In genomic region chr4:88134536-88135361, GRCh38 we compare ENCODE assay signal across 25 cellular contexts.
"Had no signal": no experiment of that assay in that cellular context is flagged by ENCODE, and none has a peak within 500 bp of the region (broad histone marks: within the 10 kb centered on the region; RNA-seq: fewer than 3 reads in every experiment).

No MANE protein-coding gene starts in this region.

- DNase-seq: cortex of kidney; dorsolateral prefrontal cortex; effector CD8-positive, alpha-beta T cell; heart left ventricle; hypothalamus; kidney glomerular epithelial cell; left lung; mesenchymal stem cell; midbrain; naive thymus-derived CD4-positive, alpha-beta T cell; nephron progenitor cell; sigmoid colon; stimulated activated CD4-positive, alpha-beta T cell treated with anti-CD3 and anti-CD28 coated beads, Interleukin-12 subunit alpha, Interleukin-12 subunit beta, amount 100 ng/mL, for 4 hours; stimulated activated naive CD4-positive, alpha-beta T cell; stomach; substantia nigra; uterus had no signal

- H3K4me3 ChIP-seq: dorsolateral prefrontal cortex, heart left ventricle, left lung, lung, prostate gland, sigmoid colon, skin epidermis, stomach, thoracic aorta, uterus had no signal

- H3K36me3 ChIP-seq: left lung, prostate gland, sigmoid colon, stomach, thoracic aorta, uterus had no signal

- H3K79me2 ChIP-seq: parathyroid adenoma had no signal

- H3K4me1 ChIP-seq: heart left ventricle, left lung, parathyroid adenoma, prostate gland, sigmoid colon, stomach, uterus had no signal

- H3K27ac ChIP-seq: dorsolateral prefrontal cortex, heart left ventricle, left lung, parathyroid adenoma, prostate gland, sigmoid colon, skin epidermis, stomach, thoracic aorta, uterus had no signal

- FAIRE-seq: frontal cortex, islet of Langerhans had no signal

- H3K9me3 ChIP-seq: heart left ventricle, left lung, prostate gland, sigmoid colon, stomach, thoracic aorta, uterus had no signal

- ATAC-seq: esophagus mucosa; heart left ventricle; left lung; naive thymus-derived CD4-positive, alpha-beta T cell had no signal

- H3K9ac ChIP-seq: parathyroid adenoma had no signal

- H2AFZ ChIP-seq: parathyroid adenoma had no signal

- H3K27me3 ChIP-seq: dorsolateral prefrontal cortex, left lung, sigmoid colon, stomach, uterus had no signal
